In genomic region chr6:16338577-16339262, GRCh38 we compare ENCODE assay signal across 8 cellular contexts.
DNase-seq lines count a peak whose midpoint lies in the region; ATAC-seq and TF ChIP-seq lines count a peak whose summit lies in the region.

No MANE protein-coding gene starts in this region.

- no peak overlapping the region for H3K27ac ChIP-seq in A673 (ENCODE audit: low read depth, low read length, poor library complexity, severe bottlenecking)

- no peaks in the 10 kb centered on the region for H3K36me3 ChIP-seq in A673 (ENCODE audit: insufficient read depth, low read length, poor library complexity, severe bottlenecking)

- H3K4me3 ChIP-seq in A673 (ENCODE audit: low read depth, low read length, poor library complexity, severe bottlenecking) = no peak overlapping the region

- H3K36me3 Mint-ChIP-seq in HFFc6 (ENCODE audit: low read depth) = peaks cover 6% of the 10 kb centered on the region
- peaks cover 13% of the 10 kb centered on the region for H3K36me3 Mint-ChIP-seq in stimulated activated effector memory CD8-positive, alpha-beta T cell treated with anti-CD3 and anti-CD28 coated beads, Interleukin-12 subunit alpha, Interleukin-12 subunit beta, amount 100 ng/mL, for 72 hours

- H3K4me1 ChIP-seq in A673 (ENCODE audit: insufficient read depth, low read length, poor library complexity, severe bottlenecking) = peaks cover 25% of the 10 kb centered on the region

- no peaks in the 10 kb centered on the region for H3K27me3 Mint-ChIP-seq in HFFc6 (ENCODE audit: insufficient read depth)

- intact Hi-C loops in A673 (cut with micrococcal nuclease; ENCODE audit: unreplicated experiment) = loop anchor here (10.0 kb wide), 2 partner anchors 626 to 666 kb away; no protein-coding TSS in a partner anchor

- peaks cover 48% of the 10 kb centered on the region for H3K4me1 Mint-ChIP-seq in HFFc6 (ENCODE audit: low read depth)
- peaks cover 21% of the 10 kb centered on the region for H3K4me1 Mint-ChIP-seq in stimulated activated effector memory CD8-positive, alpha-beta T cell treated with anti-CD3 and anti-CD28 coated beads, Interleukin-12 subunit alpha, Interleukin-12 subunit beta, amount 100 ng/mL, for 72 hours

- no peaks in the 10 kb centered on the region for H3K9me3 ChIP-seq in A673 (ENCODE audit: low read depth, low read length, poor library complexity, severe bottlenecking)

- CTCF ChIA-PET in A673 (lab: Charles Lee) = interaction anchor here (0.5 kb wide), 1 partner anchor 425 kb away, joined by 4 read pairs; no protein-coding TSS in a partner anchor

- no peaks in the 10 kb centered on the region for H3K27me3 ChIP-seq in A673 (replicated peaks; ENCODE audit: insufficient read depth, low read depth, low read length, poor library complexity)

- H3K27ac Mint-ChIP-seq in HFFc6 = peak overlapping the region; percentile 82
- H3K27ac Mint-ChIP-seq in stimulated activated effector memory CD8-positive, alpha-beta T cell treated with anti-CD3 and anti-CD28 coated beads, Interleukin-12 subunit alpha, Interleukin-12 subunit beta, amount 100 ng/mL, for 72 hours = peak overlapping the region; percentile 41

- BruUV-seq in A673 (replicated peaks; lab: Mats Ljungman, UMichigan) = no TSS peak

- peak overlapping the region; percentile 81 for H3K4me3 Mint-ChIP-seq in HFFc6
- no peak overlapping the region for H3K4me3 Mint-ChIP-seq in stimulated activated effector memory CD8-positive, alpha-beta T cell treated with anti-CD3 and anti-CD28 coated beads, Interleukin-12 subunit alpha, Interleukin-12 subunit beta, amount 100 ng/mL, for 72 hours

- POLR2A ChIA-PET in A673 (lab: Charles Lee; ENCODE audit: low non-redundant PET) = no interaction called here

- DNase-seq in A673 (ENCODE audit: low spot score) (peak; percentile 85), HFFc6 (peak; percentile 99), anterior cingulate cortex (lab: John Stamatoyannopoulos, UW) (peak in 49 of 58 donors; percentile 8 to 72 (median 37)), iPS-NIHi11 (ENCODE audit: low spot score) (peak; percentile 54), NCI-H2081 treated with DMSO at 0.1 percent for 48 hours (lab: John Stamatoyannopoulos, UW) (no peak)
- no peak for DNase-seq in stimulated activated effector memory CD8-positive, alpha-beta T cell treated with anti-CD3 and anti-CD28 coated beads, Interleukin-12 subunit alpha, Interleukin-12 subunit beta, amount 100 ng/mL, for 72 hours (ENCODE audit: low spot score in 2 of 2)
- DNase-seq in activated naive CD4-positive, alpha-beta T cell treated with anti-CD3 and anti-CD28 coated beads, Interleukin-2, amount 50 U/mL, for 16 hours = no peak
- no peak for DNase-seq in NK-92 treated with Interleukin-12 subunit alpha and Interleukin-12 subunit beta, amount 100 ng/mL, for 24 hours (lab: John Stamatoyannopoulos, UW)

- peaks cover 3% of the 10 kb centered on the region; the same call in 1 of the 2 replicates for H3K9me3 Mint-ChIP-seq in HFFc6
- H3K9me3 Mint-ChIP-seq in stimulated activated effector memory CD8-positive, alpha-beta T cell treated with anti-CD3 and anti-CD28 coated beads, Interleukin-12 subunit alpha, Interleukin-12 subunit beta, amount 100 ng/mL, for 72 hours = no peaks in the 10 kb centered on the region

- TF ChIP-seq CTCF in A673 (conservative IDR thresholded peaks at IDR 0.05; ENCODE audit: low read depth, low read length) = peak; percentile 70
- TF ChIP-seq CTCF in HFFc6 (IDR thresholded peaks at IDR 0.05) = peak; percentile 87

- no peak for ATAC-seq in stimulated activated effector memory CD8-positive, alpha-beta T cell treated with anti-CD3 and anti-CD28 coated beads, Interleukin-12 subunit alpha, Interleukin-12 subunit beta, amount 100 ng/mL, for 72 hours

Comparison
In these comparisons a context has a peak if more than half of its experiments do, and no peak if none do; other contexts are left out.
1. DNase-seq: peak in A673 (single experiment), HFFc6 (single experiment), anterior cingulate cortex (49 of 58) and iPS-NIHi11 (single experiment); none in stimulated activated effector memory CD8-positive, alpha-beta T cell treated with anti-CD3 and anti-CD28 coated beads, Interleukin-12 subunit alpha, Interleukin-12 subunit beta, amount 100 ng/mL, for 72 hours (0 of 2), activated naive CD4-positive, alpha-beta T cell treated with anti-CD3 and anti-CD28 coated beads, Interleukin-2, amount 50 U/mL, for 16 hours (single experiment), NK-92 treated with Interleukin-12 subunit alpha and Interleukin-12 subunit beta, amount 100 ng/mL, for 24 hours (single experiment) and NCI-H2081 treated with DMSO at 0.1 percent for 48 hours (single experiment).